ENCODE assay signal across 21 cellular contexts in the genomic region with DNA sequence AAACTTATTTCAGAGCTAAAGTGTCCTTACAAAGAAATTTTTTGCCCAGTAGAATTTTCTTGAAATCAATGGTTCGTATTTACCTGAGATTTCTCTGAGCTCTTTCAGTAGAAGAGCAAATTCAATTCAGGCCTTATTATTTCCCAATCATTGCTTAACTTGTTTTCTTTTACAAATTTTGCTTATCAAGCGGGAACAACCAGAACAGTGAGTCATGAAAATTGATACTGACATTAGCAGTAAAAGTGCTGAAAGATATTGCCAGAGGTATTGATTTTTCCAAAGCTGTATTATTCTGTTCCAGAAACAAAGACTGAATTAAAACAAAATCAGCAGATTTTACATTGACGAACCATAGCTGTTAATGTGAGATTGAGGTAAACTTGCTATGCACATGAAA. TPM values are rescaled to one million over a fixed set of nuclear protein-coding genes. Genes with fewer than 3 reads are reported as not detected.
A peak's percentile ranks its signal among the peaks of the same experiment; 100 is the strongest.
DNase-seq lines count a peak whose midpoint lies in the region; ATAC-seq and TF ChIP-seq lines count a peak whose summit lies in the region.
"Had no signal": no experiment of that assay in that cellular context is flagged by ENCODE, and none has a peak within 500 bp of the region (broad histone marks: within the 10 kb centered on the region; RNA-seq: fewer than 3 reads in every experiment).

No MANE protein-coding gene starts in this region.

- H3K4me1 Mint-ChIP-seq in T-helper 2 cell treated with Interferon-gamma antibody and Interleukin-4, amounts not matched to agents 5 μg/mL and 100 μg/mL, for 36 hours (ENCODE audit: low read depth): peaks cover 8% of the 10 kb centered on the region
- peaks cover 7 to 8% of the 10 kb centered on the region in 2 donors for H3K4me1 Mint-ChIP-seq in stimulated activated naive B cell treated with anti-CD40 and anti-IgM and Interleukin-4, amounts not matched to agents 10 μg/mL and 1 μg/mL and 100 μg/mL, for 72 hours

- H3K27ac Mint-ChIP-seq in T-helper 2 cell treated with Interferon-gamma antibody and Interleukin-4, amounts not matched to agents 5 μg/mL and 100 μg/mL, for 36 hours: no peak overlapping the region
- H3K27ac Mint-ChIP-seq in stimulated activated naive B cell treated with anti-CD40 and anti-IgM and Interleukin-4, amounts not matched to agents 10 μg/mL and 1 μg/mL and 100 μg/mL, for 72 hours: no peak overlapping the region
- H3K27ac Mint-ChIP-seq: B cell; CD14-positive monocyte; CD8-positive, alpha-beta memory T cell; IgD-negative memory B cell had no signal

- H3K4me3 Mint-ChIP-seq in T-helper 2 cell treated with Interferon-gamma antibody and Interleukin-4, amounts not matched to agents 5 μg/mL and 100 μg/mL, for 36 hours: no peak overlapping the region
- no peak overlapping the region for H3K4me3 Mint-ChIP-seq in stimulated activated naive B cell treated with anti-CD40 and anti-IgM and Interleukin-4, amounts not matched to agents 10 μg/mL and 1 μg/mL and 100 μg/mL, for 72 hours
- H3K4me3 Mint-ChIP-seq: B cell; CD14-positive monocyte; CD8-positive, alpha-beta memory T cell; IgD-negative memory B cell had no signal

- BruUV-seq in HCT116 (replicated peaks; lab: Mats Ljungman, UMichigan) (no TSS peak), PC-9 (replicated peaks; lab: Mats Ljungman, UMichigan) (no TSS peak)

- no peak for TF ChIP-seq CTCF in HCT116 (IDR thresholded peaks at IDR 0.05 in 2 of 3, conservative IDR thresholded peaks at IDR 0.05 in 1 of 3; ENCODE audit: borderline replicate concordance in 1 of 3, insufficient read depth in 1 of 3, low read depth in 2 of 3, low read length in 2 of 3)
- no peak for TF ChIP-seq CTCF in PC-9 (conservative IDR thresholded peaks at IDR 0.05)
- no peak for TF ChIP-seq CTCF in epithelial cell of esophagus (IDR thresholded peaks at IDR 0.05; ENCODE audit: insufficient read depth, low read depth, low read length, missing control alignments)
- no peak for TF ChIP-seq CTCF in parathyroid adenoma (IDR thresholded peaks at IDR 0.05)

- peak overlapping the region; percentile 46 for H2AFZ ChIP-seq in HCT116 (ENCODE audit: low read depth, low read length, poor library complexity, severe bottlenecking)
- H2AFZ ChIP-seq in PC-9: no peak overlapping the region
- H2AFZ ChIP-seq in parathyroid adenoma: peak overlapping the region; percentile 4

- TF ChIP-seq POLR2A in HCT116 (IDR thresholded peaks at IDR 0.05; ENCODE audit: borderline replicate concordance, extremely low read depth, insufficient read depth, insufficient read length): no peak

- no peak for ATAC-seq in HCT116
- ATAC-seq in stimulated activated naive B cell treated with anti-CD40 and anti-IgM and Interleukin-4, amounts not matched to agents 10 μg/mL and 1 μg/mL and 100 μg/mL, for 72 hours (replicated peaks): no peak

- no peaks in the 10 kb centered on the region for H3K79me2 ChIP-seq in HCT116 (ENCODE audit: insufficient read depth, low read length)
- H3K79me2 ChIP-seq in PC-9 (ENCODE audit: low read depth): no peaks in the 10 kb centered on the region
- no peaks in the 10 kb centered on the region for H3K79me2 ChIP-seq in parathyroid adenoma

- H4K20me1 ChIP-seq in HCT116 (ENCODE audit: insufficient read depth) (no peaks in the 10 kb centered on the region), PC-9 (ENCODE audit: insufficient read depth) (no peaks in the 10 kb centered on the region)

- H3K4me3 ChIP-seq in HCT116 (replicated peaks in 1 of 2; ENCODE audit: low read depth in 1 of 2, low read length in 2 of 2) (no peak overlapping the region), PC-9 (no peak overlapping the region), epithelial cell of esophagus (ENCODE audit: low read length) (no peak overlapping the region), parathyroid adenoma (ENCODE audit: low read depth, low read length) (no peak overlapping the region)
- H3K4me3 ChIP-seq: Peyer's patch had no signal

- H3K9ac ChIP-seq in HCT116 (ENCODE audit: low read length) (no peak overlapping the region), parathyroid adenoma (no peak overlapping the region)

- no peak overlapping the region for H3K27ac ChIP-seq in HCT116 (ENCODE audit: low read depth, low read length)
- H3K27ac ChIP-seq in PC-9: no peak overlapping the region
- peak overlapping the region; percentile 25 for H3K27ac ChIP-seq in parathyroid adenoma
- H3K27ac ChIP-seq: Peyer's patch had no signal

- CTCF ChIA-PET in HCT116 (lab: Charles Lee): no interaction called here
- CTCF ChIA-PET in PC-9 (lab: Charles Lee): interaction anchor here (0.7 kb wide), 1 partner anchor 635 kb away, joined by 3 read pairs; no protein-coding TSS in a partner anchor

- RAD21 ChIA-PET in HCT116 (lab: Charles Lee; ENCODE audit: low non-redundant PET in 1 of 2, low total read pairs in 2 of 2, uncharacterized antibody in 2 of 2, unreplicated experiment in 2 of 2): no interaction called here

- H3K27me3 ChIP-seq in HCT116 (ENCODE audit: insufficient read depth, low read length) (no peaks in the 10 kb centered on the region), PC-9 (ENCODE audit: insufficient read depth, low read depth) (no peaks in the 10 kb centered on the region), parathyroid adenoma (ENCODE audit: control insufficient read depth, insufficient read depth, low read length) (no peaks in the 10 kb centered on the region)
- H3K27me3 ChIP-seq: Peyer's patch had no signal

- H3F3A ChIP-seq in PC-9 (ENCODE audit: insufficient read depth, low read depth): no peaks in the 10 kb centered on the region; the same call in 1 of the 2 replicates

- no peak for TF ChIP-seq RAD21 in HCT116 (IDR thresholded peaks at IDR 0.05; ENCODE audit: low read depth)

- H3K9me3 ChIP-seq in HCT116 (ENCODE audit: control insufficient read depth in 1 of 2, insufficient read depth in 1 of 2, low read depth in 1 of 2, low read length in 2 of 2) (no peaks in the 10 kb centered on the region), PC-9 (ENCODE audit: insufficient read depth, low read depth) (no peaks in the 10 kb centered on the region), parathyroid adenoma (ENCODE audit: control insufficient read depth, low read length) (no peaks in the 10 kb centered on the region)
- H3K9me3 ChIP-seq: Peyer's patch had no signal

- H3K9me3 Mint-ChIP-seq in T-helper 2 cell treated with Interferon-gamma antibody and Interleukin-4, amounts not matched to agents 5 μg/mL and 100 μg/mL, for 36 hours: no peaks in the 10 kb centered on the region
- peaks cover 0 to 2% of the 10 kb centered on the region in 2 donors for H3K9me3 Mint-ChIP-seq in stimulated activated naive B cell treated with anti-CD40 and anti-IgM and Interleukin-4, amounts not matched to agents 10 μg/mL and 1 μg/mL and 100 μg/mL, for 72 hours
- H3K9me3 Mint-ChIP-seq: CD8-positive, alpha-beta memory T cell had no signal

- H3K36me3 ChIP-seq in HCT116 (ENCODE audit: control insufficient read depth in 1 of 2, insufficient read depth in 2 of 2, low read length in 2 of 2) (no peaks in the 10 kb centered on the region), PC-9 (ENCODE audit: low read depth) (no peaks in the 10 kb centered on the region), parathyroid adenoma (ENCODE audit: control insufficient read depth, insufficient read depth, low read length) (no peaks in the 10 kb centered on the region)
- H3K36me3 ChIP-seq: Peyer's patch had no signal

- POLR2A ChIA-PET in HCT116 (lab: Charles Lee): interaction anchor here (1.4 kb wide), 1 partner anchor 10 kb away, joined by 5 read pairs; the partner anchor contains the start of gene RIOK3
- POLR2A ChIA-PET in PC-9 (lab: Charles Lee; ENCODE audit: unreplicated experiment): interaction anchor here (0.6 kb wide), 2 partner anchors 15 to 17 kb away, joined by 6 to 8 read pairs; no protein-coding TSS in a partner anchor

- H3K4me2 ChIP-seq in HCT116 (ENCODE audit: low read length) (no peak overlapping the region), PC-9 (peak overlapping the region; percentile 34; the same call in 1 of the 2 replicates), parathyroid adenoma (ENCODE audit: low read length) (peak overlapping the region; percentile 18)

- intact Hi-C loops in HCT116 (cut with micrococcal nuclease) (no loop called here), PC-9 (cut with micrococcal nuclease; ENCODE audit: unreplicated experiment) (no loop called here)

- no peak for DNase-seq in HCT116 (ENCODE audit: low read depth, low spot score)
- DNase-seq in PC-9: peak in 1 of 2 experiments; percentile 51
- DNase-seq in epithelial cell of esophagus (ENCODE audit: low read depth): peak; percentile 43
- DNase-seq in hypothalamus (lab: John Stamatoyannopoulos, UW): no peak
- no peak for DNase-seq in T-helper 2 cell treated with Interferon-gamma antibody and Interleukin-4, amounts not matched to agents 5 μg/mL and 100 μg/mL, for 36 hours (ENCODE audit: low spot score)
- no peak for DNase-seq in NCI-H82 treated with DMSO at 0.1 percent for 48 hours (lab: John Stamatoyannopoulos, UW; ENCODE audit: unreplicated experiment)
- DNase-seq in stimulated activated naive B cell treated with anti-CD40 and anti-IgM and Interleukin-4, amounts not matched to agents 10 μg/mL and 1 μg/mL and 100 μg/mL, for 72 hours: no peak
- DNase-seq: CD8-positive, alpha-beta memory T cell; DMS153; DND-41; NCI-H1092 treated with DMSO at 0.1 percent for 48 hours; NCI-H1436; NCI-H2107; NCI-H524; NCI-H774; Peyer's patch; SHP77 treated with DMSO at 0.1 percent for 48 hours had no signal

- H3K36me3 Mint-ChIP-seq in T-helper 2 cell treated with Interferon-gamma antibody and Interleukin-4, amounts not matched to agents 5 μg/mL and 100 μg/mL, for 36 hours (ENCODE audit: low read depth): no peaks in the 10 kb centered on the region
- no peaks in the 10 kb centered on the region for H3K36me3 Mint-ChIP-seq in stimulated activated naive B cell treated with anti-CD40 and anti-IgM and Interleukin-4, amounts not matched to agents 10 μg/mL and 1 μg/mL and 100 μg/mL, for 72 hours
- H3K36me3 Mint-ChIP-seq: CD14-positive monocyte, IgD-negative memory B cell had no signal

- H3K9me2 ChIP-seq in HCT116 (ENCODE audit: insufficient read depth) (no peaks in the 10 kb centered on the region), PC-9 (ENCODE audit: insufficient read depth) (no peaks in the 10 kb centered on the region)

- peaks cover 16% of the 10 kb centered on the region for H3K27me3 Mint-ChIP-seq in T-helper 2 cell treated with Interferon-gamma antibody and Interleukin-4, amounts not matched to agents 5 μg/mL and 100 μg/mL, for 36 hours (ENCODE audit: low read depth)
- no peaks in the 10 kb centered on the region for H3K27me3 Mint-ChIP-seq in stimulated activated naive B cell treated with anti-CD40 and anti-IgM and Interleukin-4, amounts not matched to agents 10 μg/mL and 1 μg/mL and 100 μg/mL, for 72 hours
- H3K27me3 Mint-ChIP-seq: B cell, IgD-negative memory B cell had no signal

- peaks cover 5 to 9% of the 10 kb centered on the region in 2 experiments; a peak in 3 of 4 replicates for H3K4me1 ChIP-seq in HCT116 (ENCODE audit: control insufficient read depth in 1 of 2, insufficient read depth in 2 of 2, low read length in 2 of 2)
- peaks cover 14% of the 10 kb centered on the region for H3K4me1 ChIP-seq in PC-9 (replicated peaks; ENCODE audit: insufficient read depth)
- peaks cover 8% of the 10 kb centered on the region for H3K4me1 ChIP-seq in parathyroid adenoma
- H3K4me1 ChIP-seq: Peyer's patch had no signal

TF ChIP-seq in HCT116, 20 proteins besides CTCF, POLR2A, EP300 and RAD21 (continues in another document):
- TF ChIP-seq JUND (IDR thresholded peaks at IDR 0.05) (no peak), POLR2AphosphoS5 (IDR thresholded peaks at IDR 0.05; ENCODE audit: low read depth, low read length) (no peak)

RNA-seq across cellular contexts. Expression of gene RIOK3, which starts 10.1 kb away (rescaled TPM):
- total RNA-seq in HCT116 (2021; ENCODE audit: unreplicated experiment) (42.5 TPM), PC-9 (2021) (34.1 and 39.9 TPM in 2 replicates)
- 46.4 and 54.2 TPM in 2 replicates for polyA plus RNA-seq in HCT116 (2012)
